In the genomic region with DNA sequence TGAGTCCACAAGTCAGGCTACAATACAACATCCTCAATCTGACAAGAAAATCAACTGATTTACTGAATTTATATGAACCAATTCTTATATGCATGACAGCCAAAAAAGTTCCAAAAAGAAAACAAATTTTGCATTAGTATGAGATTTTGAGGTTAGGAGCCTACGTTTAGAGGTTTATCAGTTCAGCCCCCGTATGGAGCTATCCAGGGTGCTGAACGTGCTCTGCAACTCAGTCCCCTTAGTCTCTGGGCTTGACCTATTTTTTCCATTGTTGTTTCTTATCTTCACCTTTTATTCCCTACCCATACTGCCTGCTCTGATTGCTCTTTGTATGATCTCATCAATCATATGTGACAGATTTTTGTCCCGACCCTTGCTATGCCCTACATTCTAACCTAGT, we compare ENCODE assay signal across 8 cellular contexts.
DNase-seq lines count a peak whose midpoint lies in the region; ATAC-seq, FAIRE-seq and TF ChIP-seq lines count a peak whose summit lies in the region.

No MANE protein-coding gene starts in this region.

- no peak overlapping the region for H2AFZ ChIP-seq in GM12878 (ENCODE audit: control insufficient read depth, low read depth, low read length)

- H3K27ac ChIP-seq in GM12878 (ENCODE audit: control insufficient read depth, insufficient read depth): no peak overlapping the region

- H3K4me2 ChIP-seq in GM12878 (ENCODE audit: control insufficient read depth, insufficient read depth): no peak overlapping the region

- in situ Hi-C loops in GM12878 (cut with MboI): no loop called here

- peak; percentile 56 for ATAC-seq in GM19351 (IDR thresholded peaks at IDR 0.05; ENCODE audit: unreplicated experiment)
- ATAC-seq in GM12878: no peak
- no peak for ATAC-seq in mucosa of descending colon
- ATAC-seq in GM21526 (IDR thresholded peaks at IDR 0.05; ENCODE audit: low FRiP score, unreplicated experiment): no peak

- 2% methylated on average over 4 of the region's 4 CpGs for WGBS in GM12878 (ENCODE audit: insufficient coverage, insufficient replicate concordance, low lambda C conversion rate, missing lambda C conversion rate)

- H3K27me3 ChIP-seq in MG63 (no peaks in the 10 kb centered on the region), GM12878 (replicated peaks in 1 of 2; ENCODE audit: control insufficient read depth in 2 of 2, insufficient read depth in 2 of 2, low read length in 1 of 2) (no peaks in the 10 kb centered on the region)

- no peak overlapping the region for H3K9ac ChIP-seq in GM12878 (ENCODE audit: control insufficient read depth, insufficient read depth, low read length)

- RAD21 ChIA-PET in GM12878 (lab: Charles Lee; ENCODE audit: unreplicated experiment): no interaction called here

- TF ChIP-seq EP300 in GM12878 (IDR thresholded peaks at IDR 0.05; ENCODE audit: borderline replicate concordance in 1 of 2, control insufficient read depth in 1 of 2, low read depth in 2 of 2, low read length in 2 of 2): no peak

- H3K79me2 ChIP-seq in GM12878 (ENCODE audit: control insufficient read depth, insufficient read depth, low read length): no peaks in the 10 kb centered on the region

- SMC1A ChIA-PET in GM12878 (lab: Charles Lee; ENCODE audit: uncharacterized antibody, unreplicated experiment): no interaction called here

- BruUV-seq in GM12878 (replicated peaks; lab: Mats Ljungman, UMichigan): no TSS peak

- intact Hi-C loops in GM12878 (cut with micrococcal nuclease; ENCODE audit: unreplicated experiment) (no loop called here), mucosa of descending colon (cut with DNase I, micrococcal nuclease) (no loop called here)

- H4K20me1 ChIP-seq in GM12878 (ENCODE audit: control insufficient read depth, insufficient read depth): no peaks in the 10 kb centered on the region

- H3K4me1 ChIP-seq in GM12878 (ENCODE audit: control insufficient read depth, insufficient read depth, low read length) (no peaks in the 10 kb centered on the region), mucosa of descending colon (ENCODE audit: low read depth) (no peaks in the 10 kb centered on the region)

- H3K4me3 ChIP-seq in MG63 (no peak overlapping the region), GM12878 (no peak overlapping the region), mucosa of descending colon (no peak overlapping the region)

- CTCF ChIA-PET in GM12878 (lab: Yijun Ruan, JAX): no interaction called here

- DNase-seq in MG63: peak; percentile 6
- DNase-seq in GM12878 (ENCODE audit: low read depth, low spot score): no peak
- DNase-seq in mucosa of descending colon: peak in 2 of 3 donors; percentile 25 to 43
- no peak for DNase-seq in activated CD8-positive, alpha-beta memory T cell treated with anti-CD3 and anti-CD28 coated beads, Interleukin-2, amount 50 U/mL, for 4 hours
- DNase-seq in COLO668 (lab: John Stamatoyannopoulos, UW; ENCODE audit: unreplicated experiment): no peak
- DNase-seq in NCI-H510A (lab: John Stamatoyannopoulos, UW): no peak

- no peak for TF ChIP-seq POLR2A in GM12878 (IDR thresholded peaks at IDR 0.05; ENCODE audit: low read depth, low read length)

- H3K36me3 ChIP-seq in MG63: no peaks in the 10 kb centered on the region
- no peaks in the 10 kb centered on the region for H3K36me3 ChIP-seq in GM12878 (ENCODE audit: control insufficient read depth in 2 of 2, insufficient read depth in 2 of 2, low read length in 1 of 2)
- H3K36me3 ChIP-seq in mucosa of descending colon (ENCODE audit: low read depth): no peaks in the 10 kb centered on the region

- TF ChIP-seq CTCF in GM12878 (IDR thresholded peaks at IDR 0.05 in 2 of 3, conservative IDR thresholded peaks at IDR 0.05 in 1 of 3; ENCODE audit: control insufficient read depth in 2 of 3, extremely low read depth in 1 of 3, insufficient read depth in 1 of 3, low read depth in 3 of 3, low read length in 3 of 3) (no peak), mucosa of descending colon (IDR thresholded peaks at IDR 0.05) (no peak)

- TF ChIP-seq RAD21 in GM12878 (IDR thresholded peaks at IDR 0.05; ENCODE audit: insufficient read depth, low read depth, low read length): no peak

- POLR2A ChIA-PET in GM12878 (lab: Charles Lee): no interaction called here

- H3K9me3 ChIP-seq in MG63 (no peaks in the 10 kb centered on the region), GM12878 (replicated peaks; ENCODE audit: control insufficient read depth, insufficient read depth, low read length) (no peaks in the 10 kb centered on the region), mucosa of descending colon (no peaks in the 10 kb centered on the region)

- FAIRE-seq in GM12878 (lab: Jason Lieb, UNC): peak; percentile 75

TF ChIP-seq in GM12878, 131 proteins besides CTCF, POLR2A, EP300 and RAD21:
- no peak for TF ChIP-seq ATF7 (IDR thresholded peaks at IDR 0.05; ENCODE audit: low read depth)
- TF ChIP-seq, protein P1, sequence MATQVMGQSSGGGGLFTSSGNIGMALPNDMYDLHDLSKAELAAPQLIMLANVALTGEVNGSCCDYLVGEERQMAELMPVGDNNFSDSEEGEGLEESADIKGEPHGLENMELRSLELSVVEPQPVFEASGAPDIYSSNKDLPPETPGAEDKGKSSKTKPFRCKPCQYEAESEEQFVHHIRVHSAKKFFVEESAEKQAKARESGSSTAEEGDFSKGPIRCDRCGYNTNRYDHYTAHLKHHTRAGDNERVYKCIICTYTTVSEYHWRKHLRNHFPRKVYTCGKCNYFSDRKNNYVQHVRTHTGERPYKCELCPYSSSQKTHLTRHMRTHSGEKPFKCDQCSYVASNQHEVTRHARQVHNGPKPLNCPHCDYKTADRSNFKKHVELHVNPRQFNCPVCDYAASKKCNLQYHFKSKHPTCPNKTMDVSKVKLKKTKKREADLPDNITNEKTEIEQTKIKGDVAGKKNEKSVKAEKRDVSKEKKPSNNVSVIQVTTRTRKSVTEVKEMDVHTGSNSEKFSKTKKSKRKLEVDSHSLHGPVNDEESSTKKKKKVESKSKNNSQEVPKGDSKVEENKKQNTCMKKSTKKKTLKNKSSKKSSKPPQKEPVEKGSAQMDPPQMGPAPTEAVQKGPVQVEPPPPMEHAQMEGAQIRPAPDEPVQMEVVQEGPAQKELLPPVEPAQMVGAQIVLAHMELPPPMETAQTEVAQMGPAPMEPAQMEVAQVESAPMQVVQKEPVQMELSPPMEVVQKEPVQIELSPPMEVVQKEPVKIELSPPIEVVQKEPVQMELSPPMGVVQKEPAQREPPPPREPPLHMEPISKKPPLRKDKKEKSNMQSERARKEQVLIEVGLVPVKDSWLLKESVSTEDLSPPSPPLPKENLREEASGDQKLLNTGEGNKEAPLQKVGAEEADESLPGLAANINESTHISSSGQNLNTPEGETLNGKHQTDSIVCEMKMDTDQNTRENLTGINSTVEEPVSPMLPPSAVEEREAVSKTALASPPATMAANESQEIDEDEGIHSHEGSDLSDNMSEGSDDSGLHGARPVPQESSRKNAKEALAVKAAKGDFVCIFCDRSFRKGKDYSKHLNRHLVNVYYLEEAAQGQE (IDR thresholded peaks at IDR 0.05; ENCODE audit: low read depth, low read length): peak; percentile 96

Comparison
In these comparisons a context has a peak if more than half of its experiments do, and no peak if none do; other contexts are left out.
1. DNase-seq: peak in MG63 (single experiment) and mucosa of descending colon (2 of 3); none in GM12878 (single experiment), activated CD8-positive, alpha-beta memory T cell treated with anti-CD3 and anti-CD28 coated beads, Interleukin-2, amount 50 U/mL, for 4 hours (single experiment), COLO668 (single experiment) and NCI-H510A (single experiment).